ENCODE assay signal across 8 cellular contexts in genomic region chr12:4910502-4911315, GRCh38. TPM values are rescaled to one million over a fixed set of nuclear protein-coding genes. Genes with fewer than 3 reads are reported as not detected.
DNase-seq lines count a peak whose midpoint lies in the region; ATAC-seq and TF ChIP-seq lines count a peak whose summit lies in the region.

No MANE protein-coding gene starts in this region.

- DNase-seq in activated T-cell treated with anti-CD3 and anti-CD28 coated beads, Interleukin-2, amount 50 U/mL, for 24 hours, result peak; percentile 45
- DNase-seq in activated T-cell treated with anti-CD3 and anti-CD28 coated beads for 4 hours, result no peak
- DNase-seq in activated naive CD4-positive, alpha-beta T cell treated with anti-CD3 and anti-CD28 coated beads, Interleukin-2, amount 50 U/mL, for 16 hours, result peak; percentile 17
- DNase-seq in immature natural killer cell, result no peak
- DNase-seq in suprapubic skin (ENCODE audit: low spot score in 2 of 2), result no peak
- no peak for DNase-seq in H4 (ENCODE audit: low spot score)

- peaks cover 52% of the 10 kb centered on the region for H3K27me3 Mint-ChIP-seq in activated T-cell treated with anti-CD3 and anti-CD28 coated beads, Interleukin-2, amount 50 U/mL, for 24 hours
- peaks cover 5 to 20% (median 13%) of the 10 kb centered on the region in 3 donors for H3K27me3 Mint-ChIP-seq in immature natural killer cell (ENCODE audit: low read depth in 3 of 3)

- TF ChIP-seq EP300 in suprapubic skin (IDR thresholded peaks at IDR 0.05), result no peak

- H3K27ac ChIP-seq in suprapubic skin, result no peak overlapping the region

- H3K27ac Mint-ChIP-seq in activated T-cell treated with anti-CD3 and anti-CD28 coated beads, Interleukin-2, amount 50 U/mL, for 24 hours, result no peak overlapping the region
- H3K27ac Mint-ChIP-seq in immature natural killer cell, result peak overlapping the region in 1 of 6 donors; percentile 8

- peaks cover 86% of the 10 kb centered on the region for H3K27me3 ChIP-seq in suprapubic skin

- H3K36me3 Mint-ChIP-seq in activated T-cell treated with anti-CD3 and anti-CD28 coated beads, Interleukin-2, amount 50 U/mL, for 24 hours (ENCODE audit: low read depth), result peaks cover 2% of the 10 kb centered on the region
- H3K36me3 Mint-ChIP-seq in immature natural killer cell, result peaks cover 0 to 7% (median 7%) of the 10 kb centered on the region in 3 donors

- H3K9me3 Mint-ChIP-seq in activated T-cell treated with anti-CD3 and anti-CD28 coated beads, Interleukin-2, amount 50 U/mL, for 24 hours, result no peaks in the 10 kb centered on the region
- H3K9me3 Mint-ChIP-seq in immature natural killer cell, result peaks cover 0 to 6% (median 0%) of the 10 kb centered on the region in 6 donors

- H3K4me3 Mint-ChIP-seq in activated T-cell treated with anti-CD3 and anti-CD28 coated beads, Interleukin-2, amount 50 U/mL, for 24 hours, result peak overlapping the region; percentile 80
- H3K4me3 Mint-ChIP-seq in immature natural killer cell, result peak overlapping the region; percentile 82 to 86 (median 84)

- H3K4me3 ChIP-seq in suprapubic skin, result peak overlapping the region; percentile 55

- 0% methylated on average over 21 of the region's 49 CpGs for whole genome bisulfite sequencing in suprapubic skin

- H3K4me1 Mint-ChIP-seq in activated T-cell treated with anti-CD3 and anti-CD28 coated beads, Interleukin-2, amount 50 U/mL, for 24 hours (ENCODE audit: low read depth), result peaks cover 19% of the 10 kb centered on the region
- peaks cover 14 to 23% of the 10 kb centered on the region in 2 donors for H3K4me1 Mint-ChIP-seq in immature natural killer cell

- H3K36me3 ChIP-seq in suprapubic skin, result no peaks in the 10 kb centered on the region

- ATAC-seq in HG03097 (IDR thresholded peaks at IDR 0.05; ENCODE audit: low FRiP score, unreplicated experiment), result no peak
- no peak for ATAC-seq in HG03521 (IDR thresholded peaks at IDR 0.05; ENCODE audit: unreplicated experiment)

- peaks cover 30% of the 10 kb centered on the region for H3K4me1 ChIP-seq in suprapubic skin

- no peaks in the 10 kb centered on the region for H3K9me3 ChIP-seq in suprapubic skin

- no peak for TF ChIP-seq POLR2A in suprapubic skin (IDR thresholded peaks at IDR 0.05)

- no peak for TF ChIP-seq CTCF in suprapubic skin (IDR thresholded peaks at IDR 0.05)

RNA-seq across cellular contexts. Expression of gene KCNA1, which starts 1.0 kb away (rescaled TPM):
- polyA plus RNA-seq in immature natural killer cell, result not detected
- not detected for total RNA-seq in suprapubic skin
- total RNA-seq in H4 (2014; rRNA removed; shearing (Covaris generic)), result 0.37 TPM in 1 of 2 replicates, not detected in the other

Comparison
In these comparisons a context has a peak if more than half of its experiments do, and no peak if none do; other contexts are left out.
1. DNase-seq: peak in activated T-cell treated with anti-CD3 and anti-CD28 coated beads, Interleukin-2, amount 50 U/mL, for 24 hours (single experiment) and activated naive CD4-positive, alpha-beta T cell treated with anti-CD3 and anti-CD28 coated beads, Interleukin-2, amount 50 U/mL, for 16 hours (single experiment); none in activated T-cell treated with anti-CD3 and anti-CD28 coated beads for 4 hours (single experiment), immature natural killer cell (0 of 3), suprapubic skin (0 of 2) and H4 (single experiment).